In the genomic region with DNA sequence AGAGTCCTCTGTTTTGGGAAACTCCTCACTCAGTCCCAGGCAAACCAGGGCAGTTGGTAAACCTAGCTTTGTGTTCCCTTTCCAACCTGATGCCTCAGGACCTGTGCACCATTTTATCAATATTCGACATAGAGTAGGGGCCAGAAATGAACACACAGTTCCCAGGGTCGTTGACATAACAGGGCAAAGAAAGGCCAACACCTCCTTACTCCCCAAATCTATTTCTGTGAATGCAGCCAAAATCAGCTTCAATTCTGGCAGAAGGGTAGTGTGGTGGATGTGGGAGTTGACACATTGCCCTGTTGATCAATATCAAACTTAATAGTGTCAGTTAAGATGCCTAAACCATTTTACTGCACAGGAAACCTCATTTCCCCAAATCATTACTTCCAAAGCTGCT, we compare ENCODE assay signal across 25 cellular contexts.
"Had no signal": no experiment of that assay in that cellular context is flagged by ENCODE, and none has a peak within 500 bp of the region (broad histone marks: within the 10 kb centered on the region; RNA-seq: fewer than 3 reads in every experiment).

No MANE protein-coding gene starts in this region.

- DNase-seq: activated CD4-positive, alpha-beta memory T cell treated with anti-CD3 and anti-CD28 coated beads, Interleukin-2, amount 10 ng/mL, durations not matched to agents 7 days and 5 days; activated CD4-positive, alpha-beta T cell treated with anti-CD3 and anti-CD28 coated beads for 4 hours; activated CD4-positive, alpha-beta T cell treated with anti-CD3 and anti-CD28 coated beads, Interleukin-2, amount 10 ng/mL, durations not matched to agents 7 days and 5 days; activated CD4-positive, alpha-beta T cell treated with anti-CD3 and anti-CD28 coated beads, Interleukin-2, amount 50 U/mL, for 4 hours; activated CD4-positive, CD25-positive, alpha-beta regulatory T cell; activated CD4-positive, CD25-positive, alpha-beta regulatory T cell treated with anti-CD3 and anti-CD28 coated beads, Interleukin-2, amount 50 U/mL, for 72 hours; activated CD8-positive, alpha-beta memory T cell treated with anti-CD3 and anti-CD28 coated beads, Interleukin-2, amount 50 U/mL, for 48 hours; activated gamma-delta T cell; activated naive CD4-positive, alpha-beta T cell; activated naive CD4-positive, alpha-beta T cell treated with anti-CD3 and anti-CD28 coated beads, Interleukin-2, amount 10 ng/mL, durations not matched to agents 7 days and 5 days; activated naive CD8-positive, alpha-beta T cell treated with anti-CD3 and anti-CD28 coated beads, Interleukin-2, amount 10 ng/mL, durations not matched to agents 7 days and 5 days; activated T-cell treated with anti-CD3 and anti-CD28 coated beads for 4 hours; activated T-cell treated with anti-CD3 and anti-CD28 coated beads, Interleukin-2, amount 50 U/mL, for 24 hours; activated T-cell treated with anti-CD3 and anti-CD28 coated beads, Interleukin-2, amount 50 U/mL, for 72 hours; central memory CD4-positive, alpha-beta T cell; cerebellar nuclear complex; colonic mucosa; effector CD8-positive, alpha-beta T cell; esophagus squamous epithelium; foreskin melanocyte; heart right ventricle; T-helper 17 cell; T1000 had no signal

- ATAC-seq: activated naive CD4-positive, alpha-beta T cell treated with anti-CD3 and anti-CD28 coated beads, Interleukin-2, amount 50 U/mL, for 72 hours; activated T-cell treated with anti-CD3 and anti-CD28 coated beads, Interleukin-2, amount 50 U/mL, for 72 hours; gastroesophageal sphincter; heart right ventricle; T-helper 17 cell had no signal
